In genomic region chr5:124721336-124721735, GRCh38 we compare ENCODE assay signal across 1 cellular context.
TF ChIP-seq lines count a peak whose summit lies in the region.

No MANE protein-coding gene starts in this region.

TF ChIP-seq in HEK293, 187 proteins besides CTCF, POLR2A, EP300 and RAD21:
- TF ChIP-seq SP2 (tag by site-specific recombination; IDR thresholded peaks at IDR 0.05) (no peak), ZBTB8A (tag by site-specific recombination; IDR thresholded peaks at IDR 0.05) (peak; percentile 26; the same call in 1 of the 2 replicates), ZNF600 (tag by site-specific recombination; IDR thresholded peaks at IDR 0.05) (peak; percentile 68), ZNF174 (tag by site-specific recombination; IDR thresholded peaks at IDR 0.05) (no peak), HOXD13 (CRISPR knock-in tag; IDR thresholded peaks at IDR 0.05; ENCODE audit: borderline replicate concordance) (no peak), HIC1 (tag by site-specific recombination; IDR thresholded peaks at IDR 0.05) (peak; percentile 45; the same call in 1 of the 2 replicates), PRDM4 (tag by site-specific recombination; IDR thresholded peaks at IDR 0.05) (0 out of 2 replicates have a peak, but pooled peaks have one; percentile 24)
- TF ChIP-seq, protein P1, sequence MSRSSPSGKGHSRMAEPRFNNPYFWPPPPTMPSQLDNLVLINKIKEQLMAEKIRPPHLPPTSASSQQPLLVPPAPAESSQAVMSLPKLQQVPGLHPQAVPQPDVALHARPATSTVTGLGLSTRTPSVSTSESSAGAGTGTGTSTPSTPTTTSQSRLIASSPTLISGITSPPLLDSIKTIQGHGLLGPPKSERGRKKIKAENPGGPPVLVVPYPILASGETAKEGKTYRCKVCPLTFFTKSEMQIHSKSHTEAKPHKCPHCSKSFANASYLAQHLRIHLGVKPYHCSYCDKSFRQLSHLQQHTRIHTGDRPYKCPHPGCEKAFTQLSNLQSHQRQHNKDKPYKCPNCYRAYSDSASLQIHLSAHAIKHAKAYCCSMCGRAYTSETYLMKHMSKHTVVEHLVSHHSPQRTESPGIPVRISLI (tag by site-specific recombination; IDR thresholded peaks at IDR 0.05) = no peak
